18 cellular contexts compared by ENCODE assay signal in genomic region chr10:111203615-111204014, GRCh38.
"Had no signal": no experiment of that assay in that cellular context is flagged by ENCODE, and none has a peak within 500 bp of the region (broad histone marks: within the 10 kb centered on the region; RNA-seq: fewer than 3 reads in every experiment).

No MANE protein-coding gene starts in this region.

- H3K36me3 ChIP-seq: thyroid gland had no signal

- H3K9me3 ChIP-seq: thyroid gland had no signal

- H3K4me3 ChIP-seq: thyroid gland had no signal

- H3K27ac ChIP-seq: VCaP had no signal

- ATAC-seq: activated CD4-positive, CD25-positive, alpha-beta regulatory T cell treated with anti-CD3 and anti-CD28 coated beads, Interleukin-2, amount 50 U/mL, for 24 hours; activated T-cell treated with anti-CD3 and anti-CD28 coated beads, Interleukin-2, amount 50 U/mL, for 72 hours; left colon; naive thymus-derived CD4-positive, alpha-beta T cell; T-cell had no signal

- H3K27me3 ChIP-seq: thyroid gland had no signal

- DNase-seq: activated CD4-positive, alpha-beta memory T cell treated with anti-CD3 and anti-CD28 coated beads, Interleukin-2, amount 10 ng/mL, durations not matched to agents 7 days and 5 days; activated CD4-positive, alpha-beta T cell treated with anti-CD3 and anti-CD28 coated beads, Interleukin-2, amount 10 ng/mL, durations not matched to agents 24 days and 14 days; activated effector memory CD4-positive, alpha-beta T cell treated with Interleukin-2 at 50 U/mL for 16 hours; activated naive CD4-positive, alpha-beta T cell treated with anti-CD3 and anti-CD28 coated beads for 36 hours; activated naive CD8-positive, alpha-beta T cell treated with anti-CD3 and anti-CD28 coated beads, Interleukin-2, amount 10 ng/mL, durations not matched to agents 7 days and 5 days; activated T-cell treated with anti-CD3 and anti-CD28 coated beads, Interleukin-2, amount 50 U/mL, for 72 hours; caudate nucleus; effector CD4-positive, alpha-beta T cell; foreskin melanocyte; left colon; naive thymus-derived CD4-positive, alpha-beta T cell; posterior cingulate gyrus; stimulated activated CD4-positive, alpha-beta T cell treated with anti-CD3 and anti-CD28 coated beads, Interleukin-4, amount 100 ng/mL, for 24 hours; stimulated activated naive CD4-positive, alpha-beta T cell treated with Interleukin-2 at 50 U/mL for 16 hours; T-cell had no signal

- H3K4me1 ChIP-seq: thyroid gland had no signal
